15 cellular contexts compared by ENCODE assay signal in the genomic region with DNA sequence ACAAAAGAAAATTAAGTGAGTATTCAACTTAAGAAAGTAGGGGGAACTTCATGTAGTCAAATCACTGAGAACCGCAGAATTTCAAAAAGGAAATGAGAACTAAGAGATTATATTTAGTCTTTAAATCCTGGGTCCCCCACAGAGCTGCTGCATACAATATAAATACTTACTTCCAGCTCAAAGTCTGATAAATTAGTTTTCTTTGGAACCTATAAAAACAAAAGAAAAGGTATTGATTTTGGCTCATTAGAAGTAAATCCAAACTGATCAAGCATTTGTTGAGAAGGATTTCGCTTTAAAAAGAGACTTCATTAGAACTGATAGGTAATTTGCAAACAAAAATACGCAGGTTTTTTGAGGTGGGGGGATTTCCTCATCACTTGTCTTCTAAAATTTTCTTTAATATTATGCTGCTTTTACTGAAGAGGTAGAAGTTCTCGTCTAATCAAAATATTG. TPM values are rescaled to one million over a fixed set of nuclear protein-coding genes. Genes with fewer than 3 reads are reported as not detected.
A peak's percentile ranks its signal among the peaks of the same experiment; 100 is the strongest.
DNase-seq lines count a peak whose midpoint lies in the region; ATAC-seq, FAIRE-seq and TF ChIP-seq lines count a peak whose summit lies in the region.
"Had no signal": no experiment of that assay in that cellular context is flagged by ENCODE, and none has a peak within 500 bp of the region (broad histone marks: within the 10 kb centered on the region; RNA-seq: fewer than 3 reads in every experiment).

No MANE protein-coding gene starts in this region.

- in situ Hi-C loops in GM12878 (cut with MboI): no loop called here

- peaks cover 5% of the 10 kb centered on the region for H3K79me2 ChIP-seq in GM12878 (ENCODE audit: control insufficient read depth, insufficient read depth, low read length)
- H3K79me2 ChIP-seq: hepatocyte, parathyroid adenoma had no signal

- H3K27ac ChIP-seq in GM12878 (ENCODE audit: control insufficient read depth, insufficient read depth): peak overlapping the region; percentile 94
- H3K27ac ChIP-seq: esophagus muscularis mucosa, hepatocyte, parathyroid adenoma, WERI-Rb-1 had no signal

- H3K9ac ChIP-seq in GM12878 (ENCODE audit: control insufficient read depth, insufficient read depth, low read length): peak overlapping the region; percentile 3; the same call in 1 of the 2 replicates
- H3K9ac ChIP-seq: parathyroid adenoma had no signal

- ATAC-seq in HG03135 (IDR thresholded peaks at IDR 0.05; ENCODE audit: unreplicated experiment) (peak; percentile 63), GM12878 (peak; percentile 86)

- TF ChIP-seq RAD21 in GM12878 (IDR thresholded peaks at IDR 0.05; ENCODE audit: insufficient read depth, low read depth, low read length): no peak

- no peak for TF ChIP-seq CTCF in GM20000 (IDR thresholded peaks at IDR 0.05; ENCODE audit: extremely low read depth, missing control alignments)
- no peak for TF ChIP-seq CTCF in GM12878 (IDR thresholded peaks at IDR 0.05 in 2 of 3, conservative IDR thresholded peaks at IDR 0.05 in 1 of 3; ENCODE audit: control insufficient read depth in 2 of 3, extremely low read depth in 1 of 3, insufficient read depth in 1 of 3, low read depth in 3 of 3, low read length in 3 of 3)

- H3K4me1 ChIP-seq in GM12878 (ENCODE audit: control insufficient read depth, insufficient read depth, low read length): peaks cover 42% of the 10 kb centered on the region
- H3K4me1 ChIP-seq: esophagus muscularis mucosa, parathyroid adenoma had no signal

- H3K36me3 ChIP-seq in GM12878 (ENCODE audit: control insufficient read depth in 2 of 2, insufficient read depth in 2 of 2, low read length in 1 of 2): peaks cover 7 to 22% of the 10 kb centered on the region in 2 experiments

- POLR2A ChIA-PET in GM12878 (lab: Charles Lee): interaction anchor here (0.7 to 1.6 kb wide), 4 partner anchors 9 to 250 kb away, joined by 3 to 7 read pairs (median 4); a partner anchor contains a TSS

- CTCF ChIA-PET in GM12878 (lab: Yijun Ruan, JAX): interaction anchor here (0.7 to 1.3 kb wide), 3 partner anchors 18 to 688 kb away, joined by 3 to 5 read pairs (median 4); a partner anchor contains a TSS

- intact Hi-C loops in GM12878 (cut with micrococcal nuclease; ENCODE audit: unreplicated experiment): loop anchor here (2.0 to 10.0 kb wide), 2 partner anchors 21 to 303 kb away; no protein-coding TSS in a partner anchor

- TF ChIP-seq POLR2A in GM12892 (IDR thresholded peaks at IDR 0.05; ENCODE audit: low read depth, low read length) (no peak), GM12878 (IDR thresholded peaks at IDR 0.05; ENCODE audit: low read depth, low read length) (no peak)

- no peaks in the 10 kb centered on the region; the same call in 2 of the 3 replicates for H3K9me3 ChIP-seq in GM12878 (replicated peaks; ENCODE audit: control insufficient read depth, insufficient read depth, low read length)
- H3K9me3 ChIP-seq: esophagus muscularis mucosa had no signal

- DNase-seq in GM12892 (ENCODE audit: insufficient read length) (no peak), GM20000 (ENCODE audit: low spot score) (peak; percentile 51), GM12878 (ENCODE audit: low read depth, low spot score) (no peak), retina (no peak), HPDE6-E6E7 (ENCODE audit: extremely low spot score) (no peak)
- DNase-seq in activated CD4-positive, alpha-beta T cell treated with anti-CD3 and anti-CD28 coated beads, Interleukin-2, amount 50 U/mL, for 4 hours: no peak
- no peak for DNase-seq in activated CD4-positive, alpha-beta T cell treated with anti-CD3 and anti-CD28 coated beads, Interleukin-2, amount 50 U/mL, for 1 hour
- DNase-seq: activated gamma-delta T cell treated with Interleukin-2 at 50 U/mL for 16 hours, NCI-H1048, WERI-Rb-1 had no signal

- 2% methylated on average over 4 of the region's 4 CpGs for WGBS in GM12878 (ENCODE audit: insufficient coverage, insufficient replicate concordance, low lambda C conversion rate, missing lambda C conversion rate)

- H3K27me3 ChIP-seq in GM12878 (replicated peaks in 1 of 2; ENCODE audit: control insufficient read depth in 2 of 2, insufficient read depth in 2 of 2, low read length in 1 of 2): no peaks in the 10 kb centered on the region
- H3K27me3 ChIP-seq: esophagus muscularis mucosa, hepatocyte had no signal

- no peaks in the 10 kb centered on the region for H4K20me1 ChIP-seq in GM12878 (ENCODE audit: control insufficient read depth, insufficient read depth)

- BruUV-seq in GM12878 (replicated peaks; lab: Mats Ljungman, UMichigan): no TSS peak

- SMC1A ChIA-PET in GM12878 (lab: Charles Lee; ENCODE audit: uncharacterized antibody, unreplicated experiment): interaction anchor here (0.7 to 3.1 kb wide), 14 partner anchors 8 to 1424 kb away, joined by 3 to 22 read pairs (median 5); a partner anchor contains a TSS

- H3K4me3 ChIP-seq in GM12878: peak overlapping the region; percentile 51; the same call in 1 of the 2 replicates
- H3K4me3 ChIP-seq: esophagus muscularis mucosa, hepatocyte had no signal

- FAIRE-seq in GM12892 (lab: Jason Lieb, UNC): peak; percentile 38
- peak; percentile 38 for FAIRE-seq in GM12878 (lab: Jason Lieb, UNC)
- FAIRE-seq: astrocyte had no signal

- peak overlapping the region; percentile 92 for H3K4me2 ChIP-seq in GM12878 (ENCODE audit: control insufficient read depth, insufficient read depth)
- H3K4me2 ChIP-seq: hepatocyte had no signal

- 0 out of 4 replicates have a peak, but pooled peaks of 1 of the 2 experiments have one; percentile 40 for TF ChIP-seq EP300 in GM12878 (IDR thresholded peaks at IDR 0.05; ENCODE audit: borderline replicate concordance in 1 of 2, control insufficient read depth in 1 of 2, low read depth in 2 of 2, low read length in 2 of 2)

- RAD21 ChIA-PET in GM12878 (lab: Charles Lee; ENCODE audit: unreplicated experiment): interaction anchor here (0.6 to 1.9 kb wide), 7 partner anchors 21 to 359 kb away, joined by 3 to 6 read pairs (median 5); a partner anchor contains a TSS

- no peak overlapping the region for H2AFZ ChIP-seq in GM12878 (ENCODE audit: control insufficient read depth, low read depth, low read length)
- H2AFZ ChIP-seq: hepatocyte, parathyroid adenoma had no signal

TF ChIP-seq in GM12878, 131 proteins besides CTCF, POLR2A, EP300 and RAD21 (continues in another document):
- TF ChIP-seq SPI1 (IDR thresholded peaks at IDR 0.05; ENCODE audit: borderline replicate concordance, insufficient read depth, low read depth, low read length) (peak; percentile 40; the same call in 1 of the 2 replicates), ESRRA (IDR thresholded peaks at IDR 0.05; ENCODE audit: low read length) (no peak), DPF2 (IDR thresholded peaks at IDR 0.05) (no peak), CREM (IDR thresholded peaks at IDR 0.05; ENCODE audit: low read depth) (peak; percentile 37; the same call in 1 of the 2 replicates), SUPT20H (IDR thresholded peaks at IDR 0.05; ENCODE audit: borderline replicate concordance, control insufficient read depth, low read depth, low read length) (no peak)

RNA-seq across cellular contexts. Expression of a gene that starts 21.9 kb away (rescaled TPM):
- polyA plus RNA-seq in GM12892 (2012; ENCODE audit: missing spikeins): 28.2 TPM
- 122 and 158 TPM in 2 replicates for total RNA-seq in GM12878 (2013; cell fraction: nucleolus; rRNA removed)
- 33.5 and 39.0 TPM in 2 replicates for total RNA-seq in GM12878 (2014; rRNA removed)
- total RNA-seq in GM12878 (2014; rRNA removed; fragmentation: Illumina TruSeq; extraction: Trizol): 53.1 and 57.1 TPM in 2 replicates
- total RNA-seq in GM12878 (2021): 39.4 and 41.4 TPM in 2 replicates
- polyA plus RNA-seq in GM12878 (2011; ENCODE audit: low read depth): 18.8 TPM
- 42.4 and 47.9 TPM in 2 replicates for polyA plus RNA-seq in GM12878 (2011; rRNA removed)
- polyA plus RNA-seq in GM12878 (2011; cell fraction: cytosol; rRNA removed): 31.2 and 38.5 TPM in 2 replicates
- 22.1 and 25.3 TPM in 2 replicates for polyA plus RNA-seq in GM12878 (2011; cell fraction: nucleus; rRNA removed)
- polyA plus RNA-seq in GM12878 (2012): 23.8 and 27.7 TPM in 2 replicates
- 65.7 and 83.0 TPM in 2 replicates for polyA plus RNA-seq in GM12878 (2014; fragmentation: Illumina TruSeq; extraction: Trizol)
- polyA plus RNA-seq in GM12878 (2014; fragmentation: Nextera tagmentation; extraction: Ambion mirVana): 10 to 100 TPM; 15.6 to 25.1 TPM
- polyA plus RNA-seq in GM12878 (2014; rRNA removed): 36.8 and 53.0 TPM in 2 replicates
- 10 to 100 TPM; 76.6 to 77.3 TPM for polyA plus RNA-seq in GM12878 (2016; fragmentation: Nextera tagmentation; extraction: Ambion mirVana)
- 33.8 and 45.3 TPM in 2 replicates for polyA minus RNA-seq in GM12878 (2011; rRNA and poly(A)+ RNA removed)
- 15.8 and 16.2 TPM in 2 replicates for polyA minus RNA-seq in GM12878 (2011; cell fraction: cytosol; rRNA and poly(A)+ RNA removed)
- 25.9 and 42.6 TPM in 2 replicates for polyA minus RNA-seq in GM12878 (2011; cell fraction: nucleus; rRNA and poly(A)+ RNA removed)

RNA-seq across cellular contexts. Expression of a gene that starts 24.6 kb away (rescaled TPM):
- 42.1 TPM for polyA plus RNA-seq in GM12892 (2012; ENCODE audit: missing spikeins)
- 63.2 and 86.8 TPM in 2 replicates for total RNA-seq in GM12878 (2013; cell fraction: nucleolus; rRNA removed)
- total RNA-seq in GM12878 (2014; rRNA removed) (41.4 and 49.0 TPM in 2 replicates), GM12878 (2014; rRNA removed; fragmentation: Illumina TruSeq; extraction: Trizol) (52.0 and 53.8 TPM in 2 replicates), GM12878 (2021) (45.4 and 49.6 TPM in 2 replicates)
- polyA plus RNA-seq in GM12878 (2011; ENCODE audit: low read depth): 59.0 TPM
- polyA plus RNA-seq in GM12878 (2011; rRNA removed) (51.4 and 56.8 TPM in 2 replicates), GM12878 (2014; fragmentation: Illumina TruSeq; extraction: Trizol) (62.0 and 76.6 TPM in 2 replicates), GM12878 (2014; fragmentation: Nextera tagmentation; extraction: Ambion mirVana) (10 to 100 TPM; 35.9 to 38.2 TPM), GM12878 (2014; rRNA removed) (42.3 and 56.5 TPM in 2 replicates), GM12878 (2016; fragmentation: Nextera tagmentation; extraction: Ambion mirVana) (10 to 100 TPM; 34.6 to 38.8 TPM)
- 42.2 and 56.2 TPM in 2 replicates for polyA plus RNA-seq in GM12878 (2011; cell fraction: cytosol; rRNA removed)
- polyA plus RNA-seq in GM12878 (2011; cell fraction: nucleus; rRNA removed): 14.8 and 16.6 TPM in 2 replicates
- 46.4 and 54.0 TPM in 2 replicates for polyA plus RNA-seq in GM12878 (2012)
- polyA minus RNA-seq in GM12878 (2011; rRNA and poly(A)+ RNA removed): 56.7 and 59.9 TPM in 2 replicates
- 16.6 and 17.6 TPM in 2 replicates for polyA minus RNA-seq in GM12878 (2011; cell fraction: cytosol; rRNA and poly(A)+ RNA removed)
- 19.2 and 29.9 TPM in 2 replicates for polyA minus RNA-seq in GM12878 (2011; cell fraction: nucleus; rRNA and poly(A)+ RNA removed)
